ENCODE assay signal across 8 cellular contexts in genomic region chr12:64696065-64696741, GRCh38.
DNase-seq lines count a peak whose midpoint lies in the region; ATAC-seq and TF ChIP-seq lines count a peak whose summit lies in the region.

No MANE protein-coding gene starts in this region.

- peak; percentile 68 for TF ChIP-seq RAD21 in SK-N-SH (IDR thresholded peaks at IDR 0.05; ENCODE audit: low read length)

- H3K27me3 ChIP-seq in A673 (replicated peaks; ENCODE audit: insufficient read depth, low read depth, low read length, poor library complexity): no peaks in the 10 kb centered on the region
- H3K27me3 ChIP-seq in SK-N-SH (ENCODE audit: insufficient read depth): no peaks in the 10 kb centered on the region
- H3K27me3 ChIP-seq in gastroesophageal sphincter: no peaks in the 10 kb centered on the region

- TF ChIP-seq CTCF in A673 (conservative IDR thresholded peaks at IDR 0.05; ENCODE audit: low read depth, low read length) (peak; percentile 54), SK-N-SH (IDR thresholded peaks at IDR 0.05) (peak; percentile 59), gastroesophageal sphincter (IDR thresholded peaks at IDR 0.05) (peak; percentile 9 to 61 (median 43)), glutamatergic neuron (IDR thresholded peaks at IDR 0.05; ENCODE audit: partially characterized antibody, unreplicated experiment) (no peak), GM20000 (IDR thresholded peaks at IDR 0.05; ENCODE audit: extremely low read depth, missing control alignments) (no peak)

- DNase-seq in A673 (ENCODE audit: low spot score) (peak; percentile 53), GM03348 (ENCODE audit: low spot score) (peak; percentile 51), SK-N-SH (peak; percentile 27), glutamatergic neuron (no peak), GM20000 (ENCODE audit: low spot score) (no peak)

- no peak for TF ChIP-seq EP300 in SK-N-SH (IDR thresholded peaks at IDR 0.05; ENCODE audit: borderline replicate concordance in 1 of 2, low read depth in 1 of 2, low read length in 1 of 2)
- TF ChIP-seq EP300 in gastroesophageal sphincter (IDR thresholded peaks at IDR 0.05): no peak

- H2AFZ ChIP-seq in SK-N-SH (ENCODE audit: low read depth): no peak overlapping the region

- H4K20me1 ChIP-seq in SK-N-SH (ENCODE audit: insufficient read depth): no peaks in the 10 kb centered on the region

- H3K27me3 Mint-ChIP-seq in stimulated activated naive CD8-positive, alpha-beta T cell treated with anti-CD3 and anti-CD28 coated beads, Interleukin-15, Interleukin-2, amounts not matched to agents 100 ng/mL and 50 ng/mL, for 24 hours: no peaks in the 10 kb centered on the region
- no peaks in the 10 kb centered on the region for H3K27me3 Mint-ChIP-seq in glutamatergic neuron (ENCODE audit: unreplicated experiment)

- no peak for TF ChIP-seq POLR2A in gastroesophageal sphincter (IDR thresholded peaks at IDR 0.05)

- no TSS peak for BruUV-seq in A673 (replicated peaks; lab: Mats Ljungman, UMichigan)

- POLR2A ChIA-PET in A673 (lab: Charles Lee; ENCODE audit: low non-redundant PET): no interaction called here
- POLR2A ChIA-PET in SK-N-SH (lab: Yijun Ruan, JAX): no interaction called here

- peaks cover 13% of the 10 kb centered on the region for H3K4me1 ChIP-seq in A673 (ENCODE audit: insufficient read depth, low read length, poor library complexity, severe bottlenecking)
- peaks cover 2 to 12% of the 10 kb centered on the region in 2 experiments; a peak in 2 of 4 replicates for H3K4me1 ChIP-seq in SK-N-SH (ENCODE audit: control insufficient read depth in 1 of 2, insufficient read depth in 2 of 2, low read depth in 1 of 2, low read length in 1 of 2)
- H3K4me1 ChIP-seq in gastroesophageal sphincter: peaks cover 4 to 67% (median 19%) of the 10 kb centered on the region in 3 donors

- ATAC-seq in gastroesophageal sphincter (no peak), GM18858 (IDR thresholded peaks at IDR 0.05; ENCODE audit: unreplicated experiment) (no peak)

- WGBS in SK-N-SH (ENCODE audit: low lambda C conversion rate): 93% methylated on average over 1 of the region's 1 CpG
- 10 to 25% methylated on average over 1 of the region's 1 CpG for WGBS in gastroesophageal sphincter (ENCODE audit: low coverage in 1 of 2), 2 donors

- H3K27ac Mint-ChIP-seq in stimulated activated naive CD8-positive, alpha-beta T cell treated with anti-CD3 and anti-CD28 coated beads, Interleukin-15, Interleukin-2, amounts not matched to agents 100 ng/mL and 50 ng/mL, for 24 hours: peak overlapping the region; percentile 57
- no peak overlapping the region for H3K27ac Mint-ChIP-seq in glutamatergic neuron (ENCODE audit: unreplicated experiment)

- H3K4me3 Mint-ChIP-seq in stimulated activated naive CD8-positive, alpha-beta T cell treated with anti-CD3 and anti-CD28 coated beads, Interleukin-15, Interleukin-2, amounts not matched to agents 100 ng/mL and 50 ng/mL, for 24 hours: no peak overlapping the region
- H3K4me3 Mint-ChIP-seq in glutamatergic neuron (ENCODE audit: unreplicated experiment): no peak overlapping the region

- peaks cover 9% of the 10 kb centered on the region for H3F3A ChIP-seq in SK-N-SH (replicated peaks; ENCODE audit: insufficient read depth)

- peaks cover 76% of the 10 kb centered on the region for H3K4me1 Mint-ChIP-seq in stimulated activated naive CD8-positive, alpha-beta T cell treated with anti-CD3 and anti-CD28 coated beads, Interleukin-15, Interleukin-2, amounts not matched to agents 100 ng/mL and 50 ng/mL, for 24 hours (ENCODE audit: low read depth)
- H3K4me1 Mint-ChIP-seq in glutamatergic neuron (ENCODE audit: low read depth, unreplicated experiment): peaks cover 26% of the 10 kb centered on the region

- CTCF ChIA-PET in A673 (lab: Charles Lee) (interaction anchor here (2.4 kb wide), 1 partner anchor 147 kb away, joined by 14 read pairs; no protein-coding TSS in a partner anchor), SK-N-SH (lab: Yijun Ruan, JAX) (interaction anchor here (0.6 to 5.4 kb wide), 21 partner anchors 9 to 870 kb away, joined by 3 to 182 read pairs (median 4); partner anchors contain the start of gene RASSF3)

- H3K4me2 ChIP-seq in SK-N-SH: no peak overlapping the region

- no peaks in the 10 kb centered on the region for H3K9me3 ChIP-seq in A673 (ENCODE audit: low read depth, low read length, poor library complexity, severe bottlenecking)
- no peaks in the 10 kb centered on the region for H3K9me3 ChIP-seq in SK-N-SH
- no peaks in the 10 kb centered on the region for H3K9me3 ChIP-seq in gastroesophageal sphincter

- H3K9ac ChIP-seq in SK-N-SH: no peak overlapping the region

- H3K36me3 Mint-ChIP-seq in stimulated activated naive CD8-positive, alpha-beta T cell treated with anti-CD3 and anti-CD28 coated beads, Interleukin-15, Interleukin-2, amounts not matched to agents 100 ng/mL and 50 ng/mL, for 24 hours (ENCODE audit: low read depth): peaks cover 71% of the 10 kb centered on the region
- no peaks in the 10 kb centered on the region for H3K36me3 Mint-ChIP-seq in glutamatergic neuron (ENCODE audit: unreplicated experiment)

- intact Hi-C loops in A673 (cut with micrococcal nuclease; ENCODE audit: unreplicated experiment): loop anchor here (5.0 to 10.0 kb wide), 4 partner anchors 89 to 871 kb away; partner anchors contain the start of gene TBK1

- H3K4me3 ChIP-seq in A673 (ENCODE audit: low read depth, low read length, poor library complexity, severe bottlenecking): no peak overlapping the region
- H3K4me3 ChIP-seq in SK-N-SH (ENCODE audit: low read depth in 2 of 2, low read length in 1 of 2): no peak overlapping the region
- H3K4me3 ChIP-seq in gastroesophageal sphincter: no peak overlapping the region

- no peaks in the 10 kb centered on the region for H3K9me3 Mint-ChIP-seq in stimulated activated naive CD8-positive, alpha-beta T cell treated with anti-CD3 and anti-CD28 coated beads, Interleukin-15, Interleukin-2, amounts not matched to agents 100 ng/mL and 50 ng/mL, for 24 hours
- peaks cover 2% of the 10 kb centered on the region for H3K9me3 Mint-ChIP-seq in glutamatergic neuron (ENCODE audit: unreplicated experiment)

- H3K79me2 ChIP-seq in SK-N-SH (ENCODE audit: insufficient read depth): no peaks in the 10 kb centered on the region

- H3K27ac ChIP-seq in A673 (ENCODE audit: low read depth, low read length, poor library complexity, severe bottlenecking): no peak overlapping the region
- H3K27ac ChIP-seq in SK-N-SH (ENCODE audit: low read depth in 2 of 2, low read length in 1 of 2): no peak overlapping the region
- peak overlapping the region in 3 of 4 donors; percentile 37 to 57 (median 47) for H3K27ac ChIP-seq in gastroesophageal sphincter

- H3K36me3 ChIP-seq in A673 (ENCODE audit: insufficient read depth, low read length, poor library complexity, severe bottlenecking): peaks cover 10% of the 10 kb centered on the region
- H3K36me3 ChIP-seq in SK-N-SH (replicated peaks in 1 of 2; ENCODE audit: control insufficient read depth in 1 of 2, insufficient read depth in 2 of 2, low read length in 1 of 2): peaks cover 7 to 27% of the 10 kb centered on the region in 2 experiments
- H3K36me3 ChIP-seq in gastroesophageal sphincter: peaks cover 0 to 43% of the 10 kb centered on the region in 2 donors

- no peaks in the 10 kb centered on the region for H3K9me2 ChIP-seq in SK-N-SH

TF ChIP-seq in SK-N-SH, 30 proteins besides CTCF, POLR2A, EP300 and RAD21:
- no peak for TF ChIP-seq TAF1 (IDR thresholded peaks at IDR 0.05; ENCODE audit: borderline replicate concordance, low read depth, low read length)
- no peak for TF ChIP-seq YY1 (IDR thresholded peaks at IDR 0.05; ENCODE audit: low read depth)
- TF ChIP-seq SIN3A (IDR thresholded peaks at IDR 0.05; ENCODE audit: borderline replicate concordance, low read depth, low read length): no peak
- no peak for TF ChIP-seq TCF12 (IDR thresholded peaks at IDR 0.05)
- no peak for TF ChIP-seq EZH2phosphoT487 (IDR thresholded peaks at IDR 0.05; ENCODE audit: borderline replicate concordance, low read depth)
- peak; percentile 39; the same call in 1 of the 2 replicates for TF ChIP-seq SMC3 (IDR thresholded peaks at IDR 0.05; ENCODE audit: low read depth, low read length)
- TF ChIP-seq IRF3 (IDR thresholded peaks at IDR 0.05; ENCODE audit: low read depth, low read length): no peak

Comparison
In these comparisons a context has a peak if more than half of its experiments do, and no peak if none do; other contexts are left out.
1. DNase-seq: peak in A673 (single experiment), GM03348 (single experiment) and SK-N-SH (single experiment); none in glutamatergic neuron (single experiment) and GM20000 (single experiment).
2. H3K27ac ChIP-seq: peak in gastroesophageal sphincter (3 of 4); none in A673 (single experiment) and SK-N-SH (0 of 2).
3. CTCF ChIP-seq: peak in A673 (single experiment), SK-N-SH (single experiment) and gastroesophageal sphincter (4 of 4); none in glutamatergic neuron (single experiment) and GM20000 (single experiment).